Comparison of ENCODE assay signal across 15 cellular contexts in genomic region chrX:134480061-134480460, GRCh38. TPM values are rescaled to one million over a fixed set of nuclear protein-coding genes. Genes with fewer than 3 reads are reported as not detected.
A peak's percentile ranks its signal among the peaks of the same experiment; 100 is the strongest.
DNase-seq lines count a peak whose midpoint lies in the region; ATAC-seq, FAIRE-seq and TF ChIP-seq lines count a peak whose summit lies in the region.
"Had no signal": no experiment of that assay in that cellular context is flagged by ENCODE, and none has a peak within 500 bp of the region (broad histone marks: within the 10 kb centered on the region; RNA-seq: fewer than 3 reads in every experiment).

No MANE protein-coding gene starts in this region.

- no peak for ATAC-seq in omental fat pad (ENCODE audit: low FRiP score)
- ATAC-seq: GM12878 had no signal

- no peaks in the 10 kb centered on the region for H3K27me3 Mint-ChIP-seq in HFFc6 (ENCODE audit: insufficient read depth)

- FAIRE-seq in bronchial epithelial cell (lab: Jason Lieb, UNC), result no peak
- FAIRE-seq: GM12878, RCC 7860 had no signal

- no peaks in the 10 kb centered on the region for H3K9me3 Mint-ChIP-seq in HFFc6
- H3K9me3 Mint-ChIP-seq: CD8-positive, alpha-beta memory T cell had no signal

- H3K27ac Mint-ChIP-seq in HFFc6, result no peak overlapping the region
- H3K27ac Mint-ChIP-seq: CD8-positive, alpha-beta memory T cell had no signal

- no peaks in the 10 kb centered on the region for H3K27me3 ChIP-seq in bronchial epithelial cell (ENCODE audit: control insufficient read depth, insufficient read depth, low read length)
- H3K27me3 ChIP-seq in MG63, result no peaks in the 10 kb centered on the region

- DNase-seq in HFFc6 (peak; percentile 42), bronchial epithelial cell (ENCODE audit: low read depth) (peak; percentile 80), fibroblast of pulmonary artery (ENCODE audit: low read depth) (peak; percentile 40), stromal cell of bone marrow (ENCODE audit: low read depth) (peak; percentile 21), omental fat pad (ENCODE audit: low spot score) (no peak), MG63 (no peak)
- no peak for DNase-seq in activated naive CD4-positive, alpha-beta T cell (lab: John Stamatoyannopoulos, UW)
- DNase-seq: CD8-positive, alpha-beta memory T cell; NCI-H1417; NCI-H1930; NCI-H2171 treated with DMSO at 0.1 percent for 48 hours; SHP77 treated with DMSO at 0.1 percent for 48 hours had no signal

- H3K4me1 Mint-ChIP-seq in HFFc6 (ENCODE audit: low read depth), result peaks cover 21% of the 10 kb centered on the region
- H3K4me1 Mint-ChIP-seq: CD8-positive, alpha-beta memory T cell had no signal

- peaks cover 8% of the 10 kb centered on the region for H3K36me3 Mint-ChIP-seq in HFFc6 (ENCODE audit: low read depth)

- H3K4me3 ChIP-seq in bronchial epithelial cell (ENCODE audit: low read depth, low read length) (no peak overlapping the region), fibroblast of pulmonary artery (replicated peaks; ENCODE audit: low read depth, low read length) (no peak overlapping the region), MG63 (no peak overlapping the region)
- H3K4me3 ChIP-seq: BLaER1, GM12878 had no signal

- no peaks in the 10 kb centered on the region for H3K9me3 ChIP-seq in MG63
- H3K9me3 ChIP-seq: BLaER1 had no signal

- TF ChIP-seq CTCF in HFFc6 (IDR thresholded peaks at IDR 0.05), result no peak
- no peak for TF ChIP-seq CTCF in bronchial epithelial cell (IDR thresholded peaks at IDR 0.05; ENCODE audit: insufficient read depth, low read length, severe bottlenecking)
- no peak for TF ChIP-seq CTCF in fibroblast of pulmonary artery (IDR thresholded peaks at IDR 0.05; ENCODE audit: low read length, missing control alignments)
- TF ChIP-seq CTCF in omental fat pad (IDR thresholded peaks at IDR 0.05), result no peak

- H3K36me3 ChIP-seq in bronchial epithelial cell (ENCODE audit: control insufficient read depth, insufficient read depth, low read length), result peaks cover 1% of the 10 kb centered on the region
- peaks cover 9% of the 10 kb centered on the region for H3K36me3 ChIP-seq in MG63

- H3K4me3 Mint-ChIP-seq in HFFc6, result no peak overlapping the region
- H3K4me3 Mint-ChIP-seq: CD8-positive, alpha-beta memory T cell had no signal

RNA-seq across cellular contexts. Expression of gene HPRT1, which starts 20.1 kb away (rescaled TPM):
- total RNA-seq in HFFc6 (2021; fragmentation: NEBNext Ultra II Directional; extraction: Animal tissue kit (Norgen Biotek cat#: 25700)), result 10 to 100 TPM; 42.0 to 51.8 (median 49.6) TPM
- 8.8 and 11.6 TPM in 2 replicates for total RNA-seq in bronchial epithelial cell
- 10 to 100 TPM in 2 of 4 donors, 1 to 10 TPM in 2; 6.9 to 21.7 (median 10.6) TPM for total RNA-seq in omental fat pad
- 48.4 and 49.7 TPM in 2 replicates for total RNA-seq in MG63 (2014; rRNA removed; shearing (Covaris generic); ENCODE audit: low replicate concordance)

Comparison
In these comparisons a context has a peak if more than half of its experiments do, and no peak if none do; other contexts are left out.
1. DNase-seq: peak in HFFc6 (single experiment), bronchial epithelial cell (single experiment), fibroblast of pulmonary artery (single experiment) and stromal cell of bone marrow (single experiment); none in activated naive CD4-positive, alpha-beta T cell (0 of 4), omental fat pad (single experiment) and MG63 (single experiment).